ENCODE assay signal across 16 cellular contexts in genomic region chr5:126233256-126233655, GRCh38.
"Had no signal": no experiment of that assay in that cellular context is flagged by ENCODE, and none has a peak within 500 bp of the region (broad histone marks: within the 10 kb centered on the region; RNA-seq: fewer than 3 reads in every experiment).

No MANE protein-coding gene starts in this region.

- DNase-seq: cortex of kidney; dorsolateral prefrontal cortex; effector CD8-positive, alpha-beta T cell; heart left ventricle; hippocampal formation; kidney glomerular epithelial cell; naive thymus-derived CD8-positive, alpha-beta T cell; posterior cingulate gyrus; sigmoid colon; small intestine; stimulated activated CD4-positive, alpha-beta T cell treated with anti-CD3 and anti-CD28 coated beads, Interleukin-12 subunit alpha, Interleukin-12 subunit beta, amount 100 ng/mL, for 4 hours; stimulated activated naive CD4-positive, alpha-beta T cell; stomach; substantia nigra had no signal

- ATAC-seq: esophagus mucosa; heart left ventricle; naive thymus-derived CD8-positive, alpha-beta T cell had no signal

- H3K36me3 ChIP-seq: heart left ventricle, right atrium auricular region, sigmoid colon, stomach had no signal

- H3K4me1 ChIP-seq: heart left ventricle, right atrium auricular region, sigmoid colon, stomach had no signal

- H3K4me3 ChIP-seq: dorsolateral prefrontal cortex, heart left ventricle, right atrium auricular region, sigmoid colon, stomach had no signal

- H3K27me3 ChIP-seq: dorsolateral prefrontal cortex, heart left ventricle, right atrium auricular region, sigmoid colon, stomach had no signal

- H3K9me3 ChIP-seq: right atrium auricular region had no signal

- H3K27ac ChIP-seq: dorsolateral prefrontal cortex, heart left ventricle, right atrium auricular region, sigmoid colon, stomach had no signal
